Comparison of ENCODE assay signal across 15 cellular contexts in genomic region chr1:178004926-178005391, GRCh38. TPM values are rescaled to one million over a fixed set of nuclear protein-coding genes. Genes with fewer than 3 reads are reported as not detected.
DNase-seq lines count a peak whose midpoint lies in the region; ATAC-seq and TF ChIP-seq lines count a peak whose summit lies in the region.
"Had no signal": no experiment of that assay in that cellular context is flagged by ENCODE, and none has a peak within 500 bp of the region (broad histone marks: within the 10 kb centered on the region; RNA-seq: fewer than 3 reads in every experiment).

No MANE protein-coding gene starts in this region.

- H3K36me3 ChIP-seq in OCI-LY3 (replicated peaks; ENCODE audit: low read depth, low read length), result no peaks in the 10 kb centered on the region

- no peaks in the 10 kb centered on the region for H3K9me3 ChIP-seq in OCI-LY3 (ENCODE audit: insufficient read depth, low read length)

- H3K4me1 ChIP-seq in OCI-LY3 (ENCODE audit: low read length) (peaks cover 18% of the 10 kb centered on the region), foreskin keratinocyte (peaks cover 10% of the 10 kb centered on the region)

- H2AFZ ChIP-seq in OCI-LY3 (ENCODE audit: low read depth, low read length), result peak overlapping the region; percentile 34; the same call in 1 of the 2 replicates

- H3K9ac ChIP-seq in OCI-LY3 (ENCODE audit: low read length), result peak overlapping the region; percentile 30

- H3K27ac ChIP-seq in OCI-LY3 (ENCODE audit: low read length) (peak overlapping the region; percentile 73), foreskin keratinocyte (peak overlapping the region; percentile 42), dorsolateral prefrontal cortex (peak overlapping the region in 14 of 59 donors; percentile 2 to 69 (median 34))
- H3K27ac ChIP-seq: HL-60 had no signal

- H3K27me3 ChIP-seq in OCI-LY3 (ENCODE audit: low read depth, low read length), result peaks cover 54% of the 10 kb centered on the region
- no peaks in the 10 kb centered on the region for H3K27me3 ChIP-seq in foreskin keratinocyte
- H3K27me3 ChIP-seq in dorsolateral prefrontal cortex, result no peaks in the 10 kb centered on the region

- H4K20me1 ChIP-seq in OCI-LY3 (ENCODE audit: insufficient read depth, low read length), result no peaks in the 10 kb centered on the region

- TF ChIP-seq CTCF in OCI-LY3 (IDR thresholded peaks at IDR 0.05; ENCODE audit: low read depth, low read length) (no peak), foreskin keratinocyte (conservative IDR thresholded peaks at IDR 0.05) (no peak), dorsolateral prefrontal cortex (IDR thresholded peaks at IDR 0.05 in 54 of 56, conservative IDR thresholded peaks at IDR 0.05 in 2 of 56; ENCODE audit: low read depth in 1 of 56, partially characterized antibody in 56 of 56) (no peak)

- no peaks in the 10 kb centered on the region for H3K79me2 ChIP-seq in OCI-LY3 (ENCODE audit: low read length)

- H3K4me3 ChIP-seq in OCI-LY3 (ENCODE audit: low read length), result peak overlapping the region; percentile 52
- H3K4me3 ChIP-seq in dorsolateral prefrontal cortex, result no peak overlapping the region

- ATAC-seq in GM21717 (IDR thresholded peaks at IDR 0.05; ENCODE audit: unreplicated experiment) (peak; percentile 67), foreskin keratinocyte (peak; percentile 97), GM21825 (IDR thresholded peaks at IDR 0.05; ENCODE audit: unreplicated experiment) (no peak), GM19023 (IDR thresholded peaks at IDR 0.05; ENCODE audit: unreplicated experiment) (no peak), HG03175 (IDR thresholded peaks at IDR 0.05; ENCODE audit: unreplicated experiment) (no peak)
- ATAC-seq: T-helper 17 cell had no signal

- DNase-seq in ELR (ENCODE audit: low read depth) (peak; percentile 78), foreskin keratinocyte (peak in 1 of 2 donors; percentile 63), dorsolateral prefrontal cortex (no peak)
- DNase-seq: effector CD8-positive, alpha-beta T cell; NCI-H82; small intestine; T-helper 17 cell had no signal

- intact Hi-C loops in dorsolateral prefrontal cortex (cut with DNase I), result no loop called here

- H3K4me2 ChIP-seq in OCI-LY3 (ENCODE audit: low read length), result peak overlapping the region; percentile 75

RNA-seq across cellular contexts. Expression of gene SEC16B, which starts 35.1 kb away (rescaled TPM):
- total RNA-seq in foreskin keratinocyte, result 0.35 and 1.1 TPM in 2 replicates
- polyA plus RNA-seq in foreskin keratinocyte, result 0.16 and 0.39 TPM in 2 replicates
- total RNA-seq in dorsolateral prefrontal cortex, result 10 to 100 TPM in 98 of 120 experiments, 1 to 10 TPM in 22; 3.3 to 29.4 (median 14.8) TPM
- total RNA-seq: activated CD8-positive, alpha-beta memory T cell treated with anti-CD3 and anti-CD28 coated beads for 36 hours; mononuclear cell; T-helper 17 cell had no signal

Comparison
In these comparisons a context has a peak if more than half of its experiments do, and no peak if none do; other contexts are left out.
1. ATAC-seq: peak in GM21717 (single experiment) and foreskin keratinocyte (single experiment); none in GM21825 (single experiment), GM19023 (single experiment) and HG03175 (single experiment).